1 cellular context compared by ENCODE assay signal in genomic region chr7:36128448-36129047, GRCh38.
TF ChIP-seq lines count a peak whose summit lies in the region.

No MANE protein-coding gene starts in this region.

TF ChIP-seq in GM23338, 12 proteins besides CTCF, POLR2A, EP300 and RAD21 (continued from another document):
- TF ChIP-seq CREB1 (CRISPR knock-in tag; IDR thresholded peaks at IDR 0.05; ENCODE audit: low read depth) (no peak), POLR2AphosphoS5 (IDR thresholded peaks at IDR 0.05; ENCODE audit: low read depth) (no peak), EZH2phosphoT487 (IDR thresholded peaks at IDR 0.05; ENCODE audit: unreplicated experiment) (no peak), JUNB (IDR thresholded peaks at IDR 0.05; ENCODE audit: unreplicated experiment) (no peak), ZNF462 (CRISPR knock-in tag; IDR thresholded peaks at IDR 0.05) (no peak)
